Comparison of ENCODE assay signal across 8 cellular contexts in the genomic region with DNA sequence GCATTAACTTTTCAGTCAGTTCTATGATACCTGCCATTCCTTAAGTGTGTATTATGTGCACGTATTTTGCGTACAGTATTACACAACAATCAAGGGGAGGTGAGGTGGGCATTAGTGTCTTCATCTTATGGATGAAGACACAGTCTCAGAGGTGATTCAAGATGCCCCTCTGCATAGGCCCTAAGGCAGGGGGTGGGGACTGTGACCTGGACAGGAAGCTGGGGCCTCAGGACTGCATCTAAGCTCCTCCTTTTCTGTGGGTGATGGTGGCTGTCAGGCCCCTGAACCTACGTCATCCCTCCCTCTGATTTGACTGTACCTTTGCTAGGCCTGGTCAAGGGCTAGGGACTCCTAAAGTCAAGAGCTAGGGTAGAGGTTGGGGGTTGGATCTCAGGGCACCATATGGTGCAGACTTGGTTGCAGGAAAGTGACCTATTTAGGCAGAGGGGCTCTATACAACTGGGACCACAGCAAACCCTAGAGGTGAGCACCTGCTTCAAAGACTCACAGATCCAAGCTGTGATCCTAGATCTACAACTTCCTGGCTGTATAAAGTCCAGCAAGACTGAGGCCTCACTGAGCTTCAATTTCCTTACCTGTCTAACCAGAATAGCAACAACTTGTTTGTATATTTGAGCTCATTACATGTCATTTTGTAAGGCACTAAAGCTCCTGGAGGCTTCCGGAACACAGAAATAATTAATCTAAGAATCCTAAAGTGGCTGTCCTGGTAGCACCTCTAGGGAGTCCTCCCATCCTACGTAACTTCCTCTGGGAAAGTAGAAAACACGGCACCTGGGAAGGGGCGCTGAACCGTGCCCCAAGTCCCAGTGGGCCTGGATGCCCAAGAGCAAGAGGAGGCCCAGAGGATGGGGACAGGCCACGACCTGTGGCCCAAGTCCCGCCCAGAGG. TPM values are rescaled to one million over a fixed set of nuclear protein-coding genes. Genes with fewer than 3 reads are reported as not detected.
A peak's percentile ranks its signal among the peaks of the same experiment; 100 is the strongest.
DNase-seq lines count a peak whose midpoint lies in the region; ATAC-seq, FAIRE-seq and TF ChIP-seq lines count a peak whose summit lies in the region.

No MANE protein-coding gene starts in this region.

- peak overlapping the region; percentile 49 for H3K27ac ChIP-seq in mammary epithelial cell (ENCODE audit: insufficient read depth, low read depth, low read length)

- H3K4me1 ChIP-seq in ES-I3 (ENCODE audit: insufficient read depth, low read length), result peaks cover 48% of the 10 kb centered on the region
- peaks cover 41% of the 10 kb centered on the region for H3K4me1 ChIP-seq in mammary epithelial cell (ENCODE audit: insufficient read depth, low read length)
- H3K4me1 ChIP-seq in mucosa of descending colon (ENCODE audit: low read depth), result peaks cover 29% of the 10 kb centered on the region

- TF ChIP-seq CTCF in mammary epithelial cell (conservative IDR thresholded peaks at IDR 0.05 in 1 of 2, IDR thresholded peaks at IDR 0.05 in 1 of 2; ENCODE audit: extremely low read depth in 1 of 2, insufficient read depth in 1 of 2, low read depth in 1 of 2, low read length in 2 of 2), result no peak
- TF ChIP-seq CTCF in mucosa of descending colon (IDR thresholded peaks at IDR 0.05), result no peak

- in situ Hi-C loops in mammary epithelial cell (cut with MboI; ENCODE audit: low sequenced_read_pairs in 2 of 2), result no loop called here

- DNase-seq in M059J (ENCODE audit: low read depth) (peak; percentile 50), mammary epithelial cell (peak; percentile 24), mucosa of descending colon (peak; percentile 52 to 66 (median 57)), RCC 7860 (ENCODE audit: low spot score) (no peak), DMS 273 treated with DMSO at 0.1 percent for 48 hours (lab: John Stamatoyannopoulos, UW) (no peak), T-helper 9 cell (no peak)

- H3K79me2 ChIP-seq in mammary epithelial cell (ENCODE audit: insufficient read depth, low read length), result peaks cover 38% of the 10 kb centered on the region

- H4K20me1 ChIP-seq in mammary epithelial cell (ENCODE audit: insufficient read depth, low read length), result no peaks in the 10 kb centered on the region

- BruUV-seq in mammary epithelial cell (replicated peaks; lab: Mats Ljungman, UMichigan), result no TSS peak

- CTCF ChIA-PET in mammary epithelial cell (lab: Charles Lee; ENCODE audit: low non-redundant PET), result no interaction called here

- H3K36me3 ChIP-seq in ES-I3 (ENCODE audit: insufficient read depth, low read length) (peaks cover 3% of the 10 kb centered on the region), mammary epithelial cell (ENCODE audit: insufficient read depth, low read length) (no peaks in the 10 kb centered on the region), mucosa of descending colon (ENCODE audit: low read depth) (no peaks in the 10 kb centered on the region)

- dilution Hi-C loops in mammary epithelial cell (cut with HindIII; ENCODE audit: low sequenced_read_pairs), result loop anchor here (10.0 kb wide), 1 partner anchor 73 kb away; no protein-coding TSS in a partner anchor

- H3K4me3 ChIP-seq in mammary epithelial cell (replicated peaks in 1 of 3; ENCODE audit: insufficient read depth in 1 of 3, low read depth in 2 of 3, low read length in 3 of 3) (peak overlapping the region; percentile 84 to 96 (median 96)), mucosa of descending colon (peak overlapping the region; percentile 58)

- peak; percentile 36 for ATAC-seq in GM21515 (IDR thresholded peaks at IDR 0.05; ENCODE audit: unreplicated experiment)
- peak; percentile 55 for ATAC-seq in mucosa of descending colon

- intact Hi-C loops in mammary epithelial cell (cut with micrococcal nuclease) (loop anchor here (2.0 kb wide), 2 partner anchors 19 to 67 kb away; no protein-coding TSS in a partner anchor), mucosa of descending colon (cut with DNase I, micrococcal nuclease) (loop anchor here in 1 of 2 donors (10.0 kb wide), 1 partner anchor 67 kb away; no protein-coding TSS in a partner anchor)

- no peaks in the 10 kb centered on the region for H3K27me3 ChIP-seq in mammary epithelial cell (ENCODE audit: insufficient read depth, low read length)

- 32% methylated on average over 10 of the region's 10 CpGs for WGBS in mammary epithelial cell (ENCODE audit: low coverage, missing lambda C conversion rate)

- no peaks in the 10 kb centered on the region for H3K9me3 ChIP-seq in ES-I3 (ENCODE audit: control insufficient read depth, insufficient read depth, low read length)
- H3K9me3 ChIP-seq in mammary epithelial cell (replicated peaks; ENCODE audit: insufficient read depth, low read length), result no peaks in the 10 kb centered on the region
- no peaks in the 10 kb centered on the region for H3K9me3 ChIP-seq in mucosa of descending colon

- H3K4me2 ChIP-seq in mammary epithelial cell (ENCODE audit: insufficient read depth, low read depth, low read length), result peak overlapping the region; percentile 94

- FAIRE-seq in RCC 7860 (lab: Jason Lieb, UNC), result no peak

- H2AFZ ChIP-seq in mammary epithelial cell (ENCODE audit: low read depth, low read length), result peak overlapping the region; percentile 94

- H3K9ac ChIP-seq in ES-I3 (ENCODE audit: low read depth, low read length), result peak overlapping the region; percentile 93
- peak overlapping the region; percentile 49 for H3K9ac ChIP-seq in mammary epithelial cell (ENCODE audit: insufficient read depth, low read length)

RNA-seq across cellular contexts. Expression of gene HK1, which starts 39.1 kb away (rescaled TPM):
- total RNA-seq in M059J (2014; rRNA removed; shearing (Covaris generic)), result 46.9 and 70.9 TPM in 2 replicates
- total RNA-seq in mammary epithelial cell (100 to 1,000 TPM; 115 to 133 TPM), mucosa of descending colon (100 to 1,000 TPM in 1 of 3 donors, 10 to 100 TPM in 2; 63.9 to 102 (median 81.3) TPM)
- polyA plus RNA-seq in mammary epithelial cell, result 95.9 TPM
- polyA minus RNA-seq in mammary epithelial cell, result 256 TPM

Comparison
In these comparisons a context has a peak if more than half of its experiments do, and no peak if none do; other contexts are left out.
1. DNase-seq: peak in M059J (single experiment), mammary epithelial cell (single experiment) and mucosa of descending colon (3 of 3); none in RCC 7860 (single experiment), DMS 273 treated with DMSO at 0.1 percent for 48 hours (single experiment) and T-helper 9 cell (single experiment).